Comparison of ENCODE assay signal across 2 cellular contexts in genomic region chr3:57140894-57141293, GRCh38.
A peak's percentile ranks its signal among the peaks of the same experiment; 100 is the strongest.
TF ChIP-seq lines count a peak whose summit lies in the region.

No MANE protein-coding gene starts in this region.

TF ChIP-seq in HEK293, 187 proteins besides CTCF, POLR2A, EP300 and RAD21:
- no peak for TF ChIP-seq ZNF639 (tag by site-specific recombination; IDR thresholded peaks at IDR 0.05)
- TF ChIP-seq ZNF121 (tag by site-specific recombination; IDR thresholded peaks at IDR 0.05): 0 out of 2 replicates have a peak, but pooled peaks have one; percentile 59

TF ChIP-seq in K562, 482 proteins besides CTCF, POLR2A, EP300 and RAD21:
- TF ChIP-seq ZNF121 (CRISPR knock-in tag; conservative IDR thresholded peaks at IDR 0.05) (peak; percentile 56), HMBOX1 (IDR thresholded peaks at IDR 0.05) (no peak)
